ENCODE assay signal across 10 cellular contexts in genomic region chr12:80216890-80217559, GRCh38.
DNase-seq lines count a peak whose midpoint lies in the region; ATAC-seq and TF ChIP-seq lines count a peak whose summit lies in the region.
"Had no signal": no experiment of that assay in that cellular context is flagged by ENCODE, and none has a peak within 500 bp of the region (broad histone marks: within the 10 kb centered on the region; RNA-seq: fewer than 3 reads in every experiment).

No MANE protein-coding gene starts in this region.

- TF ChIP-seq POLR2A in lower leg skin (IDR thresholded peaks at IDR 0.05): no peak

- H2BK12ac ChIP-seq in trophoblast cell (ENCODE audit: low read length): no peak overlapping the region

- no peak overlapping the region for H3K4me3 ChIP-seq in NT2/D1 (ENCODE audit: insufficient read length, low read depth)
- no peak overlapping the region for H3K4me3 ChIP-seq in trophoblast cell (ENCODE audit: low read depth, low read length)
- H3K4me3 ChIP-seq in lower leg skin (ENCODE audit: low read depth, poor library complexity, severe bottlenecking): no peak overlapping the region
- H3K4me3 ChIP-seq in left lung: no peak overlapping the region

- H2AFZ ChIP-seq in trophoblast cell (ENCODE audit: insufficient read depth, low read length, poor library complexity): no peak overlapping the region

- H4K8ac ChIP-seq in trophoblast cell (ENCODE audit: low read depth, low read length): no peak overlapping the region

- peak overlapping the region; percentile 76 for H3K27ac ChIP-seq in trophoblast cell (ENCODE audit: low read depth, low read length)
- H3K27ac ChIP-seq in left lung: no peak overlapping the region

- no peak overlapping the region for H3K14ac ChIP-seq in trophoblast cell (ENCODE audit: low read length)

- no peak overlapping the region for H3K18ac ChIP-seq in trophoblast cell (ENCODE audit: low read length)

- ATAC-seq in GM18909 (IDR thresholded peaks at IDR 0.05; ENCODE audit: poor library complexity, unreplicated experiment) (peak; percentile 67), HG02885 (IDR thresholded peaks at IDR 0.05; ENCODE audit: poor library complexity, unreplicated experiment) (peak; percentile 90), left lung (no peak)

- H3K79me2 ChIP-seq in trophoblast cell (ENCODE audit: control insufficient read depth, insufficient read depth, low read length, poor library complexity): peaks cover 2% of the 10 kb centered on the region

- no peak overlapping the region for H4K91ac ChIP-seq in trophoblast cell (ENCODE audit: low read depth, low read length)

- peak; percentile 9 for DNase-seq in NT2/D1 (ENCODE audit: low read depth, low spot score)
- no peak for DNase-seq in trophoblast cell
- no peak for DNase-seq in lower leg skin (ENCODE audit: low spot score in 2 of 2)
- no peak for DNase-seq in left lung
- no peak for DNase-seq in HCEC 1CT
- DNase-seq: activated T-cell treated with anti-CD3 and anti-CD28 coated beads, Interleukin-2, amount 50 U/mL, for 24 hours; central memory CD4-positive, alpha-beta T cell; NCI-H345 had no signal

- no peak overlapping the region for H3K4me2 ChIP-seq in trophoblast cell (ENCODE audit: low read length)

- WGBS in trophoblast cell (ENCODE audit: extremely low coverage, insufficient coverage, insufficient read length): no CpG with 5 or more reads among the region's 6 CpGs
- 68 to 77% methylated on average over 6 of the region's 6 CpGs for WGBS in lower leg skin, 2 donors

- H3K9me3 ChIP-seq in NT2/D1 (ENCODE audit: insufficient read depth, low read length) (no peaks in the 10 kb centered on the region), trophoblast cell (ENCODE audit: insufficient read depth, low read depth, low read length) (no peaks in the 10 kb centered on the region), left lung (no peaks in the 10 kb centered on the region)

- H2BK5ac ChIP-seq in trophoblast cell (ENCODE audit: low read depth, low read length, poor library complexity): no peak overlapping the region

- no peak overlapping the region for H3K4ac ChIP-seq in trophoblast cell (ENCODE audit: low read depth, low read length)

- H3K9ac ChIP-seq in NT2/D1 (ENCODE audit: insufficient read length, low read depth): no peak overlapping the region
- H3K9ac ChIP-seq in trophoblast cell (ENCODE audit: low read length): no peak overlapping the region

- H3K23ac ChIP-seq in trophoblast cell (ENCODE audit: low read length): no peak overlapping the region

- intact Hi-C loops in lower leg skin (cut with DNase I; ENCODE audit: low total_unique reads): no loop called here
- intact Hi-C loops in left lung (cut with DNase I): no loop called here

- peaks cover 22% of the 10 kb centered on the region for H3K79me1 ChIP-seq in trophoblast cell (ENCODE audit: low read length)

- no peak overlapping the region for H2BK120ac ChIP-seq in trophoblast cell (ENCODE audit: insufficient read depth, low read length, poor library complexity)

- TF ChIP-seq CTCF in lower leg skin (IDR thresholded peaks at IDR 0.05) (no peak), left lung (IDR thresholded peaks at IDR 0.05) (no peak)

- H3K27me3 ChIP-seq in NT2/D1 (ENCODE audit: insufficient read depth, insufficient read length) (no peaks in the 10 kb centered on the region), trophoblast cell (ENCODE audit: insufficient read depth, low read length) (no peaks in the 10 kb centered on the region), left lung (no peaks in the 10 kb centered on the region)

- H3K36me3 ChIP-seq in NT2/D1 (ENCODE audit: insufficient read depth, insufficient read length, low read length) (no peaks in the 10 kb centered on the region), trophoblast cell (ENCODE audit: control insufficient read depth in 1 of 2, insufficient read depth in 2 of 2, low read length in 2 of 2) (no peaks in the 10 kb centered on the region), left lung (no peaks in the 10 kb centered on the region)

- no peaks in the 10 kb centered on the region for H3K4me1 ChIP-seq in NT2/D1 (ENCODE audit: insufficient read depth, insufficient read length)
- peaks cover 8 to 16% of the 10 kb centered on the region in 2 experiments for H3K4me1 ChIP-seq in trophoblast cell (ENCODE audit: control insufficient read depth in 1 of 2, insufficient read depth in 2 of 2, low read length in 2 of 2)
- H3K4me1 ChIP-seq in left lung: no peaks in the 10 kb centered on the region

- H4K12ac ChIP-seq in trophoblast cell (ENCODE audit: low read depth, low read length): no peak overlapping the region

- H2AK5ac ChIP-seq in trophoblast cell (ENCODE audit: low read length): no peak overlapping the region
